In genomic region chr19:2112516-2113320, GRCh38 we compare ENCODE assay signal across 20 cellular contexts. TPM values are rescaled to one million over a fixed set of nuclear protein-coding genes. Genes with fewer than 3 reads are reported as not detected.
A peak's percentile ranks its signal among the peaks of the same experiment; 100 is the strongest.
DNase-seq lines count a peak whose midpoint lies in the region; ATAC-seq, FAIRE-seq and TF ChIP-seq lines count a peak whose summit lies in the region.
"Had no signal": no experiment of that assay in that cellular context is flagged by ENCODE, and none has a peak within 500 bp of the region (broad histone marks: within the 10 kb centered on the region; RNA-seq: fewer than 3 reads in every experiment).

No MANE protein-coding gene starts in this region.

- H3K36me3 ChIP-seq in HepG2 (replicated peaks in 1 of 2; ENCODE audit: control insufficient read depth in 1 of 2, insufficient read depth in 2 of 2, low read length in 2 of 2) (peaks cover 62 to 95% of the 10 kb centered on the region in 2 experiments), right lobe of liver (peaks cover 6 to 99% (median 59%) of the 10 kb centered on the region in 4 donors), neuronal stem cell (replicated peaks in 1 of 2; ENCODE audit: control insufficient read depth in 2 of 2, insufficient read depth in 2 of 2, low read length in 2 of 2) (peaks cover 90 to 99% of the 10 kb centered on the region in 2 donors), upper lobe of right lung (peaks cover 100% of the 10 kb centered on the region)

- no peak overlapping the region for H2BK5ac ChIP-seq in neuronal stem cell (ENCODE audit: low read length)

- CTCF ChIA-PET in HepG2 (lab: Yijun Ruan, JAX; ENCODE audit: low intra/inter-chr PET ratio, low total read pairs): no interaction called here

- H3K79me1 ChIP-seq in neuronal stem cell (ENCODE audit: low read depth, low read length): peaks cover 13% of the 10 kb centered on the region

- no peak overlapping the region for H3K18ac ChIP-seq in neuronal stem cell (ENCODE audit: low read length)

- no peak overlapping the region for H3K4me3 Mint-ChIP-seq in activated T-helper 17 cell treated with anti-CD3 and anti-CD28 coated beads, Interleukin-2, amount 50 U/mL, for 72 hours
- H3K4me3 Mint-ChIP-seq: type B pancreatic cell had no signal

- H3K4me2 ChIP-seq in HepG2 (ENCODE audit: low read depth, low read length) (no peak overlapping the region), neuronal stem cell (ENCODE audit: insufficient read depth, low read length, poor library complexity, severe bottlenecking) (no peak overlapping the region)

- in situ Hi-C loops in HepG2 (cut with HindIII; ENCODE audit: extremely low pct_ligation_motif_present, low pct_unique_long_range_greater_than_20kb): no loop called here

- H2AK5ac ChIP-seq in neuronal stem cell (ENCODE audit: low read depth, low read length): no peak overlapping the region

- no peak overlapping the region for H3K23ac ChIP-seq in neuronal stem cell (ENCODE audit: low read depth, low read length, poor library complexity)

- WGBS in HepG2 (ENCODE audit: low lambda C conversion rate): 96% methylated on average over 16 of the region's 23 CpGs
- WGBS in right lobe of liver (ENCODE audit: insufficient coverage, low coverage, low lambda C conversion rate, missing lambda C conversion rate): 87% methylated on average over 6 of the region's 23 CpGs
- no CpG with 5 or more reads among the region's 23 CpGs for WGBS in neuronal stem cell (ENCODE audit: extremely low coverage in 2 of 2, insufficient read length in 2 of 2, insufficient replicate concordance in 1 of 2), 2 donors

- no peaks in the 10 kb centered on the region for H3K9me3 Mint-ChIP-seq in activated T-helper 17 cell treated with anti-CD3 and anti-CD28 coated beads, Interleukin-2, amount 50 U/mL, for 72 hours
- H3K9me3 Mint-ChIP-seq: type B pancreatic cell had no signal

- intact Hi-C loops in HepG2 (cut with micrococcal nuclease; ENCODE audit: unreplicated experiment): no loop called here
- intact Hi-C loops in right lobe of liver (cut with DNase I): no loop called here
- intact Hi-C loops in upper lobe of right lung (cut with DNase I): no loop called here

- no peak for TF ChIP-seq EP300 in HepG2 (IDR thresholded peaks at IDR 0.05; ENCODE audit: low read depth in 2 of 2, low read length in 2 of 2)
- TF ChIP-seq EP300 in HepG2 (CRISPR knock-in tag; IDR thresholded peaks at IDR 0.05; ENCODE audit: borderline replicate concordance): no peak

- H3K27me3 ChIP-seq in HepG2 (ENCODE audit: control insufficient read depth in 1 of 2, insufficient read depth in 2 of 2, low read length in 2 of 2) (no peaks in the 10 kb centered on the region), right lobe of liver (no peaks in the 10 kb centered on the region), neuronal stem cell (ENCODE audit: control insufficient read depth in 3 of 3, insufficient read depth in 3 of 3, low read depth in 1 of 3, low read length in 3 of 3) (no peaks in the 10 kb centered on the region), upper lobe of right lung (no peaks in the 10 kb centered on the region)
- H3K27me3 ChIP-seq: SJSA1 had no signal

- no peaks in the 10 kb centered on the region for H3K27me3 Mint-ChIP-seq in activated T-helper 17 cell treated with anti-CD3 and anti-CD28 coated beads, Interleukin-2, amount 50 U/mL, for 72 hours
- H3K27me3 Mint-ChIP-seq: type B pancreatic cell had no signal

- no TSS peak for BruUV-seq in HepG2 (replicated peaks; lab: Mats Ljungman, UMichigan)

- no peak for TF ChIP-seq POLR2A in HepG2 (IDR thresholded peaks at IDR 0.05; ENCODE audit: insufficient read depth in 1 of 2, low read depth in 2 of 2, low read length in 2 of 2)
- no peak for TF ChIP-seq POLR2A in right lobe of liver (IDR thresholded peaks at IDR 0.05)

- ATAC-seq in HepG2: no peak
- ATAC-seq in right lobe of liver: no peak
- peak; percentile 37 for ATAC-seq in activated T-helper 17 cell treated with anti-CD3 and anti-CD28 coated beads, Interleukin-2, amount 50 U/mL, for 72 hours (replicated peaks)
- ATAC-seq in upper lobe of right lung: no peak
- ATAC-seq in GM18520 (IDR thresholded peaks at IDR 0.05; ENCODE audit: unreplicated experiment): no peak
- ATAC-seq: PC-3 had no signal

- FAIRE-seq in HepG2 (lab: Jason Lieb, UNC): no peak

- H2BK12ac ChIP-seq in neuronal stem cell (ENCODE audit: low read length): no peak overlapping the region

- H4K91ac ChIP-seq in neuronal stem cell (ENCODE audit: low read depth, low read length, poor library complexity): no peak overlapping the region

- H2BK15ac ChIP-seq in neuronal stem cell (ENCODE audit: low read length): no peak overlapping the region

- H3K9ac ChIP-seq in HepG2 (ENCODE audit: insufficient read depth, low read depth, low read length) (no peak overlapping the region), neuronal stem cell (ENCODE audit: low read depth, low read length, poor library complexity) (peak overlapping the region; percentile 70)

- H4K8ac ChIP-seq in neuronal stem cell (ENCODE audit: low read depth, low read length): no peak overlapping the region

- H3K27ac Mint-ChIP-seq in activated T-helper 17 cell treated with anti-CD3 and anti-CD28 coated beads, Interleukin-2, amount 50 U/mL, for 72 hours: peak overlapping the region; percentile 28
- H3K27ac Mint-ChIP-seq: type B pancreatic cell had no signal

- TF ChIP-seq RAD21 in HepG2 (CRISPR knock-in tag; IDR thresholded peaks at IDR 0.05): no peak

- H3K27ac ChIP-seq in HepG2 (ENCODE audit: extremely low read length, insufficient read depth, low read length): no peak overlapping the region
- H3K27ac ChIP-seq in right lobe of liver: no peak overlapping the region
- no peak overlapping the region for H3K27ac ChIP-seq in neuronal stem cell (replicated peaks; ENCODE audit: low read length)
- H3K27ac ChIP-seq in upper lobe of right lung: no peak overlapping the region
- H3K27ac ChIP-seq: psoas muscle, SJSA1, skin epidermis, WERI-Rb-1 had no signal

- TF ChIP-seq CTCF in HepG2 (CRISPR knock-in tag; IDR thresholded peaks at IDR 0.05) (no peak), right lobe of liver (IDR thresholded peaks at IDR 0.05) (no peak), upper lobe of right lung (IDR thresholded peaks at IDR 0.05) (no peak)

- H3K9me3 ChIP-seq in HepG2 (ENCODE audit: low read length): no peaks in the 10 kb centered on the region
- H3K9me3 ChIP-seq in right lobe of liver: no peaks in the 10 kb centered on the region
- H3K9me3 ChIP-seq in neuronal stem cell (replicated peaks in 1 of 2; ENCODE audit: control insufficient read depth in 2 of 2, insufficient read depth in 1 of 2, low read depth in 1 of 2, low read length in 2 of 2): no peaks in the 10 kb centered on the region
- H3K9me3 ChIP-seq in upper lobe of right lung: no peaks in the 10 kb centered on the region
- H3K9me3 ChIP-seq: psoas muscle, SJSA1 had no signal

- no peak overlapping the region for H3K4me3 ChIP-seq in HepG2 (replicated peaks in 1 of 3; ENCODE audit: insufficient read depth in 1 of 3, low read depth in 2 of 3, low read length in 3 of 3)
- no peak overlapping the region for H3K4me3 ChIP-seq in right lobe of liver
- H3K4me3 ChIP-seq in neuronal stem cell (ENCODE audit: low read length in 2 of 2): no peak overlapping the region
- H3K4me3 ChIP-seq in upper lobe of right lung: no peak overlapping the region
- H3K4me3 ChIP-seq: psoas muscle, SJSA1, skin epidermis had no signal

- no peaks in the 10 kb centered on the region for H3K79me2 ChIP-seq in HepG2 (ENCODE audit: insufficient read depth, low read length)

- POLR2A ChIA-PET in HepG2 (lab: Yijun Ruan, JAX): no interaction called here

- no peak overlapping the region for H3K4ac ChIP-seq in neuronal stem cell (ENCODE audit: low read length)

- 0 out of 2 replicates have a peak, but pooled peaks cover 2% of the 10 kb centered on the region for H4K20me1 ChIP-seq in HepG2 (ENCODE audit: insufficient read depth, low read length)

- H3K36me3 Mint-ChIP-seq in activated T-helper 17 cell treated with anti-CD3 and anti-CD28 coated beads, Interleukin-2, amount 50 U/mL, for 72 hours (ENCODE audit: low read depth): peaks cover 77% of the 10 kb centered on the region

- H3K14ac ChIP-seq in neuronal stem cell (ENCODE audit: low read length): no peak overlapping the region

- H3K4me1 ChIP-seq in HepG2 (ENCODE audit: insufficient read depth, low read length): no peaks in the 10 kb centered on the region
- no peaks in the 10 kb centered on the region for H3K4me1 ChIP-seq in right lobe of liver
- no peaks in the 10 kb centered on the region for H3K4me1 ChIP-seq in neuronal stem cell (ENCODE audit: control insufficient read depth in 2 of 2, insufficient read depth in 1 of 2, low read depth in 1 of 2, low read length in 2 of 2)
- H3K4me1 ChIP-seq in upper lobe of right lung: no peaks in the 10 kb centered on the region
- H3K4me1 ChIP-seq: psoas muscle, SJSA1 had no signal

- H3K4me1 Mint-ChIP-seq in activated T-helper 17 cell treated with anti-CD3 and anti-CD28 coated beads, Interleukin-2, amount 50 U/mL, for 72 hours: peaks cover 6% of the 10 kb centered on the region

- no peak for DNase-seq in HepG2 (ENCODE audit: low spot score)
- DNase-seq in right lobe of liver: no peak
- no peak for DNase-seq in neuronal stem cell (ENCODE audit: low spot score)
- DNase-seq in upper lobe of right lung: no peak
- DNase-seq: activated CD4-positive, alpha-beta T cell treated with anti-CD3 and anti-CD28 coated beads, Interleukin-2, amount 50 U/mL, for 48 hours; anterior cingulate cortex; COR-L47; effector CD8-positive, alpha-beta T cell; midbrain; NCI-H187; NCI-H2227 treated with DMSO at 0.1 percent for 48 hours; PC-3; psoas muscle; WERI-Rb-1 had no signal

- H2AFZ ChIP-seq in HepG2 (ENCODE audit: low read length) (no peak overlapping the region), neuronal stem cell (ENCODE audit: low read length) (no peak overlapping the region)

- no peak overlapping the region for H2BK120ac ChIP-seq in neuronal stem cell (ENCODE audit: low read depth, low read length)

RNA-seq across cellular contexts. Expression of gene IZUMO4, which starts 16.0 kb away (rescaled TPM):
- total RNA-seq in HepG2 (2016; rRNA removed; fragmentation: Illumina TruSeq; extraction: Trizol) (0.24 and 0.77 TPM in 2 replicates), right lobe of liver (1 to 10 TPM in 5 of 6 experiments, not detected in 1; 1.2 to 6.9 (median 4.2) TPM), upper lobe of right lung (6.8 TPM)
- total RNA-seq in HepG2 (2016; cell fraction: cytosol; rRNA removed; fragmentation: Illumina TruSeq; extraction: Trizol; ENCODE audit: low read depth): 0.79 and 0.91 TPM in 2 replicates
- 0.34 and 1.5 TPM in 2 replicates for total RNA-seq in HepG2 (2016; cell fraction: insoluble cytoplasmic fraction; rRNA removed; fragmentation: Illumina TruSeq; extraction: Trizol)
- 0.83 and 1.5 TPM in 2 replicates for total RNA-seq in HepG2 (2016; cell fraction: membrane; rRNA removed; fragmentation: Illumina TruSeq; extraction: Trizol)
- total RNA-seq in HepG2 (2016; cell fraction: nucleus; rRNA removed; fragmentation: Illumina TruSeq; extraction: Trizol): 1.1 and 2.5 TPM in 2 replicates
- polyA plus RNA-seq in HepG2 (2011; rRNA removed): 3.9 and 4.1 TPM in 2 replicates
- 0.55 and 0.75 TPM in 2 replicates for polyA plus RNA-seq in HepG2 (2011; cell fraction: cytosol; rRNA removed)
- polyA plus RNA-seq in HepG2 (2011; cell fraction: nucleus; rRNA removed): 66.6 and 91.0 TPM in 2 replicates
- 1.7 and 4.4 TPM in 2 replicates for polyA plus RNA-seq in HepG2 (2012)
- 0.57 and 1.2 TPM in 2 replicates for polyA plus RNA-seq in HepG2 (2016; cell fraction: cytosol; fragmentation: Illumina TruSeq; extraction: Trizol; ENCODE audit: low read depth)
- 0.45 and 0.53 TPM in 2 replicates for polyA plus RNA-seq in HepG2 (2016; cell fraction: insoluble cytoplasmic fraction; fragmentation: Illumina TruSeq; extraction: Trizol; ENCODE audit: low read depth)
- polyA plus RNA-seq in HepG2 (2016; cell fraction: membrane; fragmentation: Illumina TruSeq; extraction: Trizol; ENCODE audit: low read depth): 0.94 TPM in 2 replicates
- polyA plus RNA-seq in HepG2 (2016; cell fraction: nucleus; fragmentation: Illumina TruSeq; extraction: Trizol; ENCODE audit: insufficient read depth, low read depth): 4.3 and 6.3 TPM in 2 replicates
- polyA minus RNA-seq in HepG2 (2011; rRNA and poly(A)+ RNA removed; ENCODE audit: low replicate concordance): 0.54 and 2.7 TPM in 2 replicates
- not detected in 2 replicates for polyA minus RNA-seq in HepG2 (2011; cell fraction: cytosol; rRNA and poly(A)+ RNA removed)
- polyA minus RNA-seq in HepG2 (2011; cell fraction: nucleus; rRNA and poly(A)+ RNA removed): 1.9 and 4.2 TPM in 2 replicates
- 100 to 1,000 TPM in 1 of 2 donors, 10 to 100 TPM in 1; 13.9 to 143 TPM for total RNA-seq in activated T-helper 17 cell treated with anti-CD3 and anti-CD28 coated beads, Interleukin-2, amount 50 U/mL, for 72 hours
- polyA plus RNA-seq in neuronal stem cell (2013, experiment 1 of 2): 2.5 TPM
- polyA plus RNA-seq in neuronal stem cell (2013, experiment 2 of 2): 2.3 TPM
- total RNA-seq: Daoy had no signal

RNA-seq across cellular contexts. Expression of gene MOB3A, which starts 16.6 kb away (rescaled TPM):
- total RNA-seq in HepG2 (2016; rRNA removed; fragmentation: Illumina TruSeq; extraction: Trizol) (3.5 and 4.3 TPM in 2 replicates), right lobe of liver (10 to 100 TPM in 4 of 6 experiments, 1 to 10 TPM in 2; 8.3 to 13.8 (median 10.8) TPM), upper lobe of right lung (58.8 TPM)
- 2.2 and 2.7 TPM in 2 replicates for total RNA-seq in HepG2 (2016; cell fraction: cytosol; rRNA removed; fragmentation: Illumina TruSeq; extraction: Trizol; ENCODE audit: low read depth)
- total RNA-seq in HepG2 (2016; cell fraction: insoluble cytoplasmic fraction; rRNA removed; fragmentation: Illumina TruSeq; extraction: Trizol): 3.5 and 4.0 TPM in 2 replicates
- total RNA-seq in HepG2 (2016; cell fraction: membrane; rRNA removed; fragmentation: Illumina TruSeq; extraction: Trizol): 2.7 and 3.2 TPM in 2 replicates
- 2.4 and 2.5 TPM in 2 replicates for total RNA-seq in HepG2 (2016; cell fraction: nucleus; rRNA removed; fragmentation: Illumina TruSeq; extraction: Trizol)
- polyA plus RNA-seq in HepG2 (2011; rRNA removed): 17.8 and 20.3 TPM in 2 replicates
- 13.9 and 16.9 TPM in 2 replicates for polyA plus RNA-seq in HepG2 (2011; cell fraction: cytosol; rRNA removed)
- 10.8 and 12.6 TPM in 2 replicates for polyA plus RNA-seq in HepG2 (2011; cell fraction: nucleus; rRNA removed)
- polyA plus RNA-seq in HepG2 (2012): 6.2 and 6.8 TPM in 2 replicates
- 0.97 and 1.0 TPM in 2 replicates for polyA plus RNA-seq in HepG2 (2016; cell fraction: cytosol; fragmentation: Illumina TruSeq; extraction: Trizol; ENCODE audit: low read depth)
- polyA plus RNA-seq in HepG2 (2016; cell fraction: insoluble cytoplasmic fraction; fragmentation: Illumina TruSeq; extraction: Trizol; ENCODE audit: low read depth): 6.2 and 7.9 TPM in 2 replicates
- 2.8 TPM in 2 replicates for polyA plus RNA-seq in HepG2 (2016; cell fraction: membrane; fragmentation: Illumina TruSeq; extraction: Trizol; ENCODE audit: low read depth)
- polyA plus RNA-seq in HepG2 (2016; cell fraction: nucleus; fragmentation: Illumina TruSeq; extraction: Trizol; ENCODE audit: insufficient read depth, low read depth): 6.6 and 6.8 TPM in 2 replicates
- 23.6 and 71.5 TPM in 2 replicates for polyA minus RNA-seq in HepG2 (2011; rRNA and poly(A)+ RNA removed; ENCODE audit: low replicate concordance)
- 19.3 and 25.0 TPM in 2 replicates for polyA minus RNA-seq in HepG2 (2011; cell fraction: cytosol; rRNA and poly(A)+ RNA removed)
- 5.3 and 6.0 TPM in 2 replicates for polyA minus RNA-seq in HepG2 (2011; cell fraction: nucleus; rRNA and poly(A)+ RNA removed)
- total RNA-seq in activated T-helper 17 cell treated with anti-CD3 and anti-CD28 coated beads, Interleukin-2, amount 50 U/mL, for 72 hours: 100 to 1,000 TPM; 271 to 387 TPM
- 15.6 TPM for polyA plus RNA-seq in neuronal stem cell (2013, experiment 1 of 2)
- 16.1 TPM for polyA plus RNA-seq in neuronal stem cell (2013, experiment 2 of 2)

RNA-seq across cellular contexts. Expression of gene AP3D1, which starts 38.6 kb away (rescaled TPM):
- total RNA-seq in HepG2 (2016; rRNA removed; fragmentation: Illumina TruSeq; extraction: Trizol) (73.5 and 82.6 TPM in 2 replicates), right lobe of liver (10 to 100 TPM; 55.5 to 99.0 (median 65.5) TPM), upper lobe of right lung (109 TPM)
- 30.1 and 33.5 TPM in 2 replicates for total RNA-seq in HepG2 (2016; cell fraction: cytosol; rRNA removed; fragmentation: Illumina TruSeq; extraction: Trizol; ENCODE audit: low read depth)
- 55.4 and 84.4 TPM in 2 replicates for total RNA-seq in HepG2 (2016; cell fraction: insoluble cytoplasmic fraction; rRNA removed; fragmentation: Illumina TruSeq; extraction: Trizol)
- 61.4 and 65.9 TPM in 2 replicates for total RNA-seq in HepG2 (2016; cell fraction: membrane; rRNA removed; fragmentation: Illumina TruSeq; extraction: Trizol)
- total RNA-seq in HepG2 (2016; cell fraction: nucleus; rRNA removed; fragmentation: Illumina TruSeq; extraction: Trizol): 44.7 and 54.3 TPM in 2 replicates
- 68.0 and 78.6 TPM in 2 replicates for polyA plus RNA-seq in HepG2 (2011; rRNA removed)
- 50.1 and 66.2 TPM in 2 replicates for polyA plus RNA-seq in HepG2 (2011; cell fraction: cytosol; rRNA removed)
- polyA plus RNA-seq in HepG2 (2011; cell fraction: nucleus; rRNA removed): 236 and 270 TPM in 2 replicates
- polyA plus RNA-seq in HepG2 (2012): 61.5 and 82.7 TPM in 2 replicates
- 11.6 and 13.9 TPM in 2 replicates for polyA plus RNA-seq in HepG2 (2016; cell fraction: cytosol; fragmentation: Illumina TruSeq; extraction: Trizol; ENCODE audit: low read depth)
- 71.2 and 87.4 TPM in 2 replicates for polyA plus RNA-seq in HepG2 (2016; cell fraction: insoluble cytoplasmic fraction; fragmentation: Illumina TruSeq; extraction: Trizol; ENCODE audit: low read depth)
- 38.5 and 41.5 TPM in 2 replicates for polyA plus RNA-seq in HepG2 (2016; cell fraction: membrane; fragmentation: Illumina TruSeq; extraction: Trizol; ENCODE audit: low read depth)
- 139 and 143 TPM in 2 replicates for polyA plus RNA-seq in HepG2 (2016; cell fraction: nucleus; fragmentation: Illumina TruSeq; extraction: Trizol; ENCODE audit: insufficient read depth, low read depth)
- 72.3 and 142 TPM in 2 replicates for polyA minus RNA-seq in HepG2 (2011; rRNA and poly(A)+ RNA removed; ENCODE audit: low replicate concordance)
- 54.0 and 70.6 TPM in 2 replicates for polyA minus RNA-seq in HepG2 (2011; cell fraction: cytosol; rRNA and poly(A)+ RNA removed)
- 44.3 and 51.8 TPM in 2 replicates for polyA minus RNA-seq in HepG2 (2011; cell fraction: nucleus; rRNA and poly(A)+ RNA removed)
- total RNA-seq in activated T-helper 17 cell treated with anti-CD3 and anti-CD28 coated beads, Interleukin-2, amount 50 U/mL, for 72 hours: 100 to 1,000 TPM in 1 of 2 donors, 10 to 100 TPM in 1; 83.6 to 108 TPM
- 60.6 TPM for polyA plus RNA-seq in neuronal stem cell (2013, experiment 1 of 2)
- 60.3 TPM for polyA plus RNA-seq in neuronal stem cell (2013, experiment 2 of 2)

RNA-seq across cellular contexts. Expression of gene DOT1L, which starts 51.0 kb away (rescaled TPM):
- total RNA-seq in HepG2 (2016; rRNA removed; fragmentation: Illumina TruSeq; extraction: Trizol) (7.5 and 9.7 TPM in 2 replicates), right lobe of liver (10 to 100 TPM; 10.3 to 23.5 (median 14.9) TPM), upper lobe of right lung (42.0 TPM)
- 20.6 and 20.7 TPM in 2 replicates for total RNA-seq in HepG2 (2016; cell fraction: cytosol; rRNA removed; fragmentation: Illumina TruSeq; extraction: Trizol; ENCODE audit: low read depth)
- 6.4 and 8.2 TPM in 2 replicates for total RNA-seq in HepG2 (2016; cell fraction: insoluble cytoplasmic fraction; rRNA removed; fragmentation: Illumina TruSeq; extraction: Trizol)
- 12.0 and 15.8 TPM in 2 replicates for total RNA-seq in HepG2 (2016; cell fraction: membrane; rRNA removed; fragmentation: Illumina TruSeq; extraction: Trizol)
- 12.3 and 14.9 TPM in 2 replicates for total RNA-seq in HepG2 (2016; cell fraction: nucleus; rRNA removed; fragmentation: Illumina TruSeq; extraction: Trizol)
- polyA plus RNA-seq in HepG2 (2011; rRNA removed): 14.6 and 17.9 TPM in 2 replicates
- 6.1 and 9.5 TPM in 2 replicates for polyA plus RNA-seq in HepG2 (2011; cell fraction: cytosol; rRNA removed)
- polyA plus RNA-seq in HepG2 (2011; cell fraction: nucleus; rRNA removed): 138 and 210 TPM in 2 replicates
- polyA plus RNA-seq in HepG2 (2012): 22.3 and 23.3 TPM in 2 replicates
- polyA plus RNA-seq in HepG2 (2016; cell fraction: cytosol; fragmentation: Illumina TruSeq; extraction: Trizol; ENCODE audit: low read depth): 2.5 and 3.3 TPM in 2 replicates
- polyA plus RNA-seq in HepG2 (2016; cell fraction: insoluble cytoplasmic fraction; fragmentation: Illumina TruSeq; extraction: Trizol; ENCODE audit: low read depth): 10.5 and 15.3 TPM in 2 replicates
- polyA plus RNA-seq in HepG2 (2016; cell fraction: membrane; fragmentation: Illumina TruSeq; extraction: Trizol; ENCODE audit: low read depth): 7.1 TPM in 2 replicates
- 76.0 and 84.3 TPM in 2 replicates for polyA plus RNA-seq in HepG2 (2016; cell fraction: nucleus; fragmentation: Illumina TruSeq; extraction: Trizol; ENCODE audit: insufficient read depth, low read depth)
- polyA minus RNA-seq in HepG2 (2011; rRNA and poly(A)+ RNA removed; ENCODE audit: low replicate concordance): 36.8 and 45.6 TPM in 2 replicates
- 21.6 and 26.0 TPM in 2 replicates for polyA minus RNA-seq in HepG2 (2011; cell fraction: cytosol; rRNA and poly(A)+ RNA removed)
- polyA minus RNA-seq in HepG2 (2011; cell fraction: nucleus; rRNA and poly(A)+ RNA removed): 30.1 and 31.9 TPM in 2 replicates
- total RNA-seq in activated T-helper 17 cell treated with anti-CD3 and anti-CD28 coated beads, Interleukin-2, amount 50 U/mL, for 72 hours: 100 to 1,000 TPM in 1 of 2 donors, 10 to 100 TPM in 1; 76.6 to 114 TPM
- 38.2 TPM for polyA plus RNA-seq in neuronal stem cell (2013, experiment 1 of 2)
- 38.1 TPM for polyA plus RNA-seq in neuronal stem cell (2013, experiment 2 of 2)
